Comparison of ENCODE assay signal across 9 cellular contexts in the genomic region with DNA sequence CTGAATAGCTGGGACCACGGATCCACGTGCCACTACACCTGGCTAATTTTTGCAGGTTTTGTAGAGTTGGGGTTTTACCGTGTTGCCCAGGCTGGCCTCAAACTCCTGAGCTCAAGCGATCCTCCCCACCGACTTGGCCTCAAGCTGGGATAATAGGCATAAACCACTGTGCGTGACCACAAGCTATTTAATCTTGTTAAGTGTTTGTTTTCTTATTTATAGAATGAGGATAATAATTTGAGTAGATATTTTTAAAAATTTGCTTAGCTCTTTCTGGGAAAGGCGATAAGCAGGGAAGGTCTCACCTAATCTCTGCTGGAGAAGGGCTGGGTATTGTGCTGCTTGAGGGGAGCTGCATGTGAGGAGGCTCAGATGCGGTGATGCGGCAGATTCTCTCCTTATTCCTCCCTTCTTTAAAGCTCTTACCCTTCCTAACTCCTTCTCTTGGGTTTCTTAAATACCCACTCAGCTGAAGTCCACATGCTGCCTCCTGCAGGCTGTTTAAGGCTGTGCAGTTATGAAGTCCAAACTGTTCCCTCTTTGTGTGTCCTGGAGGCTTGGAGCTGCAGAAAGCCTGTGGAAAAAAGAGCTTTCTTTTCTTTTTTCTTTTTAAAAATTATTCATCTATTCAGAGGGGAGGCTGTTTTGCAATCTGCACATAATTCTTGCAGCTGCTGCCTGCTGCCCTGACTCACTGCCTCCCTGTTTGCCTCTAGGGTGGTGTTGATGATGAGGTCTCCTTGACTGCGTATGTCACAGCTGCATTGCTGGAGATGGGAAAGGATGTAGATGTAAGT. TPM values are rescaled to one million over a fixed set of nuclear protein-coding genes. Genes with fewer than 3 reads are reported as not detected.
DNase-seq lines count a peak whose midpoint lies in the region; ATAC-seq, FAIRE-seq and TF ChIP-seq lines count a peak whose summit lies in the region.
"Had no signal": no experiment of that assay in that cellular context is flagged by ENCODE, and none has a peak within 500 bp of the region (broad histone marks: within the 10 kb centered on the region; RNA-seq: fewer than 3 reads in every experiment).

No MANE protein-coding gene starts in this region.

- H3F3A ChIP-seq in smooth muscle cell (ENCODE audit: low read depth), result no peaks in the 10 kb centered on the region

- no TSS peak for BruUV-seq in GM12878 (replicated peaks; lab: Mats Ljungman, UMichigan)

- no peak overlapping the region for H2AFZ ChIP-seq in GM12878 (ENCODE audit: control insufficient read depth, low read depth, low read length)
- H2AFZ ChIP-seq in smooth muscle cell (ENCODE audit: low read depth), result peak overlapping the region; percentile 18

- FAIRE-seq in GM12892 (lab: Jason Lieb, UNC) (peak; percentile 54), GM12878 (lab: Jason Lieb, UNC) (no peak)
- FAIRE-seq: frontal cortex had no signal

- POLR2A ChIA-PET in GM12878 (lab: Charles Lee), result no interaction called here

- TF ChIP-seq EP300 in GM12878 (IDR thresholded peaks at IDR 0.05; ENCODE audit: borderline replicate concordance in 1 of 2, control insufficient read depth in 1 of 2, low read depth in 2 of 2, low read length in 2 of 2), result no peak

- H3K36me3 ChIP-seq in GM12878 (ENCODE audit: control insufficient read depth in 2 of 2, insufficient read depth in 2 of 2, low read length in 1 of 2) (no peaks in the 10 kb centered on the region), iPS DF 6.9 (ENCODE audit: control insufficient read depth, insufficient read depth, low read length) (no peaks in the 10 kb centered on the region), smooth muscle cell (ENCODE audit: low read depth) (no peaks in the 10 kb centered on the region)

- WGBS in GM12878 (ENCODE audit: insufficient coverage, insufficient replicate concordance, low lambda C conversion rate, missing lambda C conversion rate), result 33% methylated on average over 10 of the region's 10 CpGs
- no CpG with 5 or more reads among the region's 10 CpGs for WGBS in iPS DF 6.9 (ENCODE audit: insufficient coverage, insufficient read length)
- 82% methylated on average over 10 of the region's 10 CpGs for WGBS in smooth muscle cell (ENCODE audit: low lambda C conversion rate)

- CTCF ChIA-PET in GM12878 (lab: Yijun Ruan, JAX), result interaction anchor here (0.5 to 3.3 kb wide), 31 partner anchors 10 to 325 kb away, joined by 3 to 35 read pairs (median 4); partner anchors contain the start of gene CLEC4E

- TF ChIP-seq POLR2A in GM12892 (IDR thresholded peaks at IDR 0.05; ENCODE audit: low read depth, low read length) (no peak), GM12878 (IDR thresholded peaks at IDR 0.05; ENCODE audit: low read depth, low read length) (no peak)

- TF ChIP-seq CTCF in GM12878 (IDR thresholded peaks at IDR 0.05 in 2 of 3, conservative IDR thresholded peaks at IDR 0.05 in 1 of 3; ENCODE audit: control insufficient read depth in 2 of 3, extremely low read depth in 1 of 3, insufficient read depth in 1 of 3, low read depth in 3 of 3, low read length in 3 of 3) (peak; percentile 51 to 67 (median 55)), smooth muscle cell (IDR thresholded peaks at IDR 0.05; ENCODE audit: borderline replicate concordance, insufficient read depth, poor library complexity, severe bottlenecking) (peak; percentile 64)

- SMC1A ChIA-PET in GM12878 (lab: Charles Lee; ENCODE audit: uncharacterized antibody, unreplicated experiment), result interaction anchor here (0.5 to 2.4 kb wide), 17 partner anchors 9 to 723 kb away, joined by 3 to 21 read pairs (median 4); no protein-coding TSS in a partner anchor

- no peak overlapping the region for H3K27ac ChIP-seq in GM12878 (ENCODE audit: control insufficient read depth, insufficient read depth)
- no peak overlapping the region for H3K27ac ChIP-seq in iPS DF 6.9 (ENCODE audit: low read length)
- H3K27ac ChIP-seq in smooth muscle cell (ENCODE audit: low read depth), result no peak overlapping the region

- H4K20me1 ChIP-seq in GM12878 (ENCODE audit: control insufficient read depth, insufficient read depth) (no peaks in the 10 kb centered on the region), smooth muscle cell (ENCODE audit: low read depth) (no peaks in the 10 kb centered on the region)

- peak; percentile 63 for TF ChIP-seq RAD21 in GM12878 (IDR thresholded peaks at IDR 0.05; ENCODE audit: insufficient read depth, low read depth, low read length)

- intact Hi-C loops in GM12878 (cut with micrococcal nuclease; ENCODE audit: unreplicated experiment), result no loop called here

- RAD21 ChIA-PET in GM12878 (lab: Charles Lee; ENCODE audit: unreplicated experiment), result interaction anchor here (1.3 to 1.7 kb wide), 3 partner anchors 179 to 316 kb away, joined by 4 to 17 read pairs (median 14); no protein-coding TSS in a partner anchor

- 0 out of 4 replicates have a peak, but pooled peaks cover 0 to 3% of the 10 kb centered on the region in 2 experiments for H3K27me3 ChIP-seq in GM12878 (replicated peaks in 1 of 2; ENCODE audit: control insufficient read depth in 2 of 2, insufficient read depth in 2 of 2, low read length in 1 of 2)
- H3K27me3 ChIP-seq in iPS DF 6.9 (ENCODE audit: control insufficient read depth, insufficient read depth, low read length), result no peaks in the 10 kb centered on the region
- H3K27me3 ChIP-seq in smooth muscle cell (ENCODE audit: low read depth), result no peaks in the 10 kb centered on the region

- H3K79me2 ChIP-seq in GM12878 (ENCODE audit: control insufficient read depth, insufficient read depth, low read length) (no peaks in the 10 kb centered on the region), smooth muscle cell (ENCODE audit: low read depth) (no peaks in the 10 kb centered on the region)

- peak; percentile 60; the same call in 2 of the 3 replicates for ATAC-seq in GM12878

- no peak overlapping the region for H3K4me3 ChIP-seq in GM12878
- H3K4me3 ChIP-seq in iPS DF 6.9 (ENCODE audit: low read length), result no peak overlapping the region
- no peak overlapping the region for H3K4me3 ChIP-seq in smooth muscle cell

- no peaks in the 10 kb centered on the region for H3K4me1 ChIP-seq in GM12878 (ENCODE audit: control insufficient read depth, insufficient read depth, low read length)
- no peaks in the 10 kb centered on the region for H3K4me1 ChIP-seq in iPS DF 6.9 (ENCODE audit: control insufficient read depth, insufficient read depth, low read length)
- H3K4me1 ChIP-seq in smooth muscle cell (ENCODE audit: low read depth), result no peaks in the 10 kb centered on the region

- H3K9ac ChIP-seq in GM12878 (ENCODE audit: control insufficient read depth, insufficient read depth, low read length) (no peak overlapping the region), smooth muscle cell (ENCODE audit: low read depth) (no peak overlapping the region)

- H3K4me2 ChIP-seq in GM12878 (ENCODE audit: control insufficient read depth, insufficient read depth) (no peak overlapping the region), smooth muscle cell (no peak overlapping the region)

- in situ Hi-C loops in GM12878 (cut with MboI), result no loop called here

- peak; percentile 33 for DNase-seq in AG08396 (ENCODE audit: low spot score)
- peak; percentile 21 for DNase-seq in GM12892 (ENCODE audit: insufficient read length)
- DNase-seq in OCI-M1 (lab: John Stamatoyannopoulos, UW), result peak; percentile 75
- DNase-seq in GM12878 (ENCODE audit: low read depth, low spot score), result no peak
- peak; percentile 64 for DNase-seq in iPS DF 6.9 (ENCODE audit: low read depth, low spot score)
- DNase-seq in smooth muscle cell (lab: John Stamatoyannopoulos, UW; ENCODE audit: unreplicated experiment), result no peak
- DNase-seq in cerebellar nuclear complex (lab: John Stamatoyannopoulos, UW), result no peak
- DNase-seq in NCI-H526 treated with DMSO at 0.1 percent for 48 hours (lab: John Stamatoyannopoulos, UW), result no peak

- H3K9me3 ChIP-seq in GM12878 (replicated peaks; ENCODE audit: control insufficient read depth, insufficient read depth, low read length), result no peaks in the 10 kb centered on the region
- H3K9me3 ChIP-seq in iPS DF 6.9 (ENCODE audit: control insufficient read depth, insufficient read depth, low read length), result no peaks in the 10 kb centered on the region
- no peaks in the 10 kb centered on the region for H3K9me3 ChIP-seq in smooth muscle cell (replicated peaks; ENCODE audit: low read depth)

RNA-seq across cellular contexts. Expression of gene A2ML1, which starts 37.9 kb away (rescaled TPM):
- not detected for polyA plus RNA-seq in GM12892 (2012; ENCODE audit: missing spikeins)
- not detected in 2 replicates for total RNA-seq in GM12878 (2013; cell fraction: nucleolus; rRNA removed)
- not detected in 2 replicates for total RNA-seq in GM12878 (2014; rRNA removed)
- total RNA-seq in GM12878 (2014; rRNA removed; fragmentation: Illumina TruSeq; extraction: Trizol), result not detected in 2 replicates
- total RNA-seq in GM12878 (2021), result not detected in 2 replicates
- polyA plus RNA-seq in GM12878 (2011; ENCODE audit: low read depth), result not detected
- not detected in 2 replicates for polyA plus RNA-seq in GM12878 (2011; rRNA removed)
- not detected in 2 replicates for polyA plus RNA-seq in GM12878 (2011; cell fraction: cytosol; rRNA removed)
- polyA plus RNA-seq in GM12878 (2011; cell fraction: nucleus; rRNA removed), result not detected in 2 replicates
- not detected in 2 replicates for polyA plus RNA-seq in GM12878 (2012)
- not detected in 2 replicates for polyA plus RNA-seq in GM12878 (2014; fragmentation: Illumina TruSeq; extraction: Trizol)
- not detected for polyA plus RNA-seq in GM12878 (2014; fragmentation: Nextera tagmentation; extraction: Ambion mirVana)
- not detected in 2 replicates for polyA plus RNA-seq in GM12878 (2014; rRNA removed)
- polyA plus RNA-seq in GM12878 (2016; fragmentation: Nextera tagmentation; extraction: Ambion mirVana), result not detected
- polyA minus RNA-seq in GM12878 (2011; rRNA and poly(A)+ RNA removed), result not detected in 2 replicates
- not detected in 2 replicates for polyA minus RNA-seq in GM12878 (2011; cell fraction: cytosol; rRNA and poly(A)+ RNA removed)
- not detected in 2 replicates for polyA minus RNA-seq in GM12878 (2011; cell fraction: nucleus; rRNA and poly(A)+ RNA removed)
- 10.0 and 12.5 TPM in 2 replicates for total RNA-seq in smooth muscle cell
- polyA plus RNA-seq in smooth muscle cell, result 1.5 and 2.4 TPM in 2 replicates

RNA-seq across cellular contexts. Expression of gene PHC1, which starts 53.9 kb away (rescaled TPM):
- 11.7 TPM for polyA plus RNA-seq in GM12892 (2012; ENCODE audit: missing spikeins)
- 47.9 and 54.4 TPM in 2 replicates for total RNA-seq in GM12878 (2013; cell fraction: nucleolus; rRNA removed)
- total RNA-seq in GM12878 (2014; rRNA removed) (1.7 and 2.0 TPM in 2 replicates), GM12878 (2014; rRNA removed; fragmentation: Illumina TruSeq; extraction: Trizol) (1.9 and 2.1 TPM in 2 replicates), GM12878 (2021) (3.1 and 5.2 TPM in 2 replicates), smooth muscle cell (48.8 and 67.6 TPM in 2 replicates)
- 3.9 TPM for polyA plus RNA-seq in GM12878 (2011; ENCODE audit: low read depth)
- polyA plus RNA-seq in GM12878 (2011; rRNA removed) (12.9 and 16.3 TPM in 2 replicates), GM12878 (2014; fragmentation: Illumina TruSeq; extraction: Trizol) (3.6 and 4.2 TPM in 2 replicates), GM12878 (2014; fragmentation: Nextera tagmentation; extraction: Ambion mirVana) (under 1 TPM; 0.50 to 0.64 TPM), GM12878 (2014; rRNA removed) (2.9 and 3.6 TPM in 2 replicates), GM12878 (2016; fragmentation: Nextera tagmentation; extraction: Ambion mirVana) (1 to 10 TPM; 1.5 to 2.4 TPM), smooth muscle cell (23.1 and 24.1 TPM in 2 replicates)
- 18.6 and 19.4 TPM in 2 replicates for polyA plus RNA-seq in GM12878 (2011; cell fraction: cytosol; rRNA removed)
- polyA plus RNA-seq in GM12878 (2011; cell fraction: nucleus; rRNA removed), result 96.2 and 117 TPM in 2 replicates
- polyA plus RNA-seq in GM12878 (2012), result 4.9 and 5.4 TPM in 2 replicates
- 10.8 and 12.0 TPM in 2 replicates for polyA minus RNA-seq in GM12878 (2011; rRNA and poly(A)+ RNA removed)
- 7.2 and 9.0 TPM in 2 replicates for polyA minus RNA-seq in GM12878 (2011; cell fraction: cytosol; rRNA and poly(A)+ RNA removed)
- 5.4 and 9.3 TPM in 2 replicates for polyA minus RNA-seq in GM12878 (2011; cell fraction: nucleus; rRNA and poly(A)+ RNA removed)

Comparison
In these comparisons a context has a peak if more than half of its experiments do, and no peak if none do; other contexts are left out.
1. DNase-seq: peak in AG08396 (single experiment), GM12892 (single experiment), OCI-M1 (single experiment) and iPS DF 6.9 (single experiment); none in GM12878 (single experiment), smooth muscle cell (single experiment), cerebellar nuclear complex (0 of 2) and NCI-H526 treated with DMSO at 0.1 percent for 48 hours (single experiment).
2. RNA of gene A2ML1, which starts 37.9 kb away (total RNA-seq): 10.0 to 12.5 TPM in smooth muscle cell; not detected in GM12878; every median in the first group is over 10 times any median in the second.